Comparison of ENCODE assay signal across 9 cellular contexts in the genomic region with DNA sequence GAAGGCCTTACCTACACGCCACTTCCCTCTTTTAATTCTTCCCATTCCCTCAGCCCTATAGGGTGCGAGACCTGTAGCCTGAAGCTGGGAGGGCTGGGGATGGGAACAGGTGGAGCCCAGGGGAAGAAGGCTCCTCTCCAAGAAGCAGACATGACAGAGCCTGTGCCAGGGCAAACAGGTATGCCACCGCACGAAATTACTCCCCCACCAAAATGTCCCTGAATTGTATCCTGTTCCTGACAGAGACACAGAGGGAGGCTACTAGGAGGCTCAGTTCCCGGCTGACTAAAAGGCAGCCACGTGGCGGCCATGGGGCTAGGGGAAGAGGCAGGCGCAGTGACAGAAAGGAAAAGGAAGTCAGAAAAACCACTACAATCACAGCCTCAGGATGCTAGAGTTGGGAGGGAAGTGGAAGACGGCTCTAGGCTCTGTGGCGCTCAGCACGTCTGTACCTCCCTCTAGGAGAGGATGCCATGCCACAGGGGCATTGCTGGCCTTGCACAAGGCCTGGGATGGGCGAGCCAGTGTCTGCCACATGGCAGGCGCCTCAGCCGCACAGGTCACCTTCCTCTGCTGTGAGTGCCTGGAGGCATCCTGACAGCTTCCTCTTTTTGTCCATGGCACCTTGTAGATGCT. TPM values are rescaled to one million over a fixed set of nuclear protein-coding genes. Genes with fewer than 3 reads are reported as not detected.
DNase-seq lines count a peak whose midpoint lies in the region; ATAC-seq and TF ChIP-seq lines count a peak whose summit lies in the region.
"Had no signal": no experiment of that assay in that cellular context is flagged by ENCODE, and none has a peak within 500 bp of the region (broad histone marks: within the 10 kb centered on the region; RNA-seq: fewer than 3 reads in every experiment).

No MANE protein-coding gene starts in this region.

- H3K4me1 ChIP-seq in cardiac muscle cell (ENCODE audit: low read depth), result peaks cover 23% of the 10 kb centered on the region
- peaks cover 42 to 83% (median 70%) of the 10 kb centered on the region in 4 donors for H3K4me1 ChIP-seq in stomach
- peaks cover 25% of the 10 kb centered on the region for H3K4me1 ChIP-seq in PC-3 (ENCODE audit: insufficient read depth, low read length)

- no TSS peak for BruUV-seq in PC-3 (replicated peaks; lab: Mats Ljungman, UMichigan)

- peak overlapping the region; percentile 83 for H3K27ac ChIP-seq in cardiac muscle cell
- peak overlapping the region in 4 of 5 donors; percentile 69 to 84 (median 84) for H3K27ac ChIP-seq in stomach
- H3K27ac ChIP-seq in PC-3 (ENCODE audit: low read length), result no peak overlapping the region
- H3K27ac ChIP-seq: SK-N-MC had no signal

- POLR2A ChIA-PET in PC-3 (lab: Charles Lee; ENCODE audit: unreplicated experiment), result no interaction called here

- no peak for TF ChIP-seq CTCF in cardiac muscle cell (IDR thresholded peaks at IDR 0.05; ENCODE audit: low read depth, low read length)
- TF ChIP-seq CTCF in stomach (IDR thresholded peaks at IDR 0.05), result no peak
- no peak for TF ChIP-seq CTCF in PC-3 (conservative IDR thresholded peaks at IDR 0.05; ENCODE audit: low read depth, low read length)

- H3K9me2 ChIP-seq in PC-3 (replicated peaks; ENCODE audit: low read length), result no peaks in the 10 kb centered on the region

- H3K79me2 ChIP-seq in PC-3 (ENCODE audit: low read length), result no peaks in the 10 kb centered on the region

- CTCF ChIA-PET in PC-3 (lab: Charles Lee), result interaction anchor here (0.6 kb wide), 1 partner anchor 550 kb away, joined by 3 read pairs; no protein-coding TSS in a partner anchor

- no peak overlapping the region for H3K9ac ChIP-seq in PC-3 (ENCODE audit: low read length)

- H3K4me2 ChIP-seq in PC-3 (ENCODE audit: low read length), result no peak overlapping the region

- H4K20me1 ChIP-seq in PC-3 (ENCODE audit: low read length), result no peaks in the 10 kb centered on the region

- H3K36me3 ChIP-seq in cardiac muscle cell (no peaks in the 10 kb centered on the region), stomach (peaks cover 0 to 7% (median 5%) of the 10 kb centered on the region in 4 donors), PC-3 (ENCODE audit: low read depth, low read length) (no peaks in the 10 kb centered on the region)

- no peak for TF ChIP-seq EP300 in stomach (IDR thresholded peaks at IDR 0.05)

- peak; percentile 74 for DNase-seq in MV-4-11 (lab: John Stamatoyannopoulos, UW)
- peak; percentile 14 for DNase-seq in activated T-cell treated with anti-CD3 and anti-CD28 coated beads for 48 hours (ENCODE audit: low read depth)
- DNase-seq in cardiac muscle cell (ENCODE audit: low read depth in 1 of 2, low spot score in 1 of 2), result no peak
- DNase-seq in stomach, result no peak
- no peak for DNase-seq in PC-3
- no peak for DNase-seq in left colon

- WGBS in stomach, 5 donors, result 71 to 78% (median 76%) methylated on average over 14 of the region's 14 CpGs

- H2AFZ ChIP-seq in PC-3 (ENCODE audit: low read length), result no peak overlapping the region

- ATAC-seq in PC-3 (no peak), GM18861 (IDR thresholded peaks at IDR 0.05; ENCODE audit: unreplicated experiment) (no peak), left colon (no peak), HG02588 (IDR thresholded peaks at IDR 0.05; ENCODE audit: unreplicated experiment) (no peak)

- no peak overlapping the region for H3K4me3 ChIP-seq in cardiac muscle cell
- no peak overlapping the region for H3K4me3 ChIP-seq in stomach
- no peak overlapping the region for H3K4me3 ChIP-seq in PC-3 (ENCODE audit: low read length)
- H3K4me3 ChIP-seq: SK-N-MC had no signal

- intact Hi-C loops in stomach (cut with DNase I; ENCODE audit: low total_unique reads), result no loop called here
- intact Hi-C loops in PC-3 (cut with micrococcal nuclease), result no loop called here
- intact Hi-C loops in left colon (cut with DNase I, micrococcal nuclease), result no loop called here

- H3F3A ChIP-seq in PC-3 (ENCODE audit: low read length, unreplicated experiment), result no peaks in the 10 kb centered on the region

- H3K9me3 ChIP-seq in cardiac muscle cell (ENCODE audit: low read depth) (no peaks in the 10 kb centered on the region), stomach (no peaks in the 10 kb centered on the region), PC-3 (ENCODE audit: low read length) (no peaks in the 10 kb centered on the region)

- TF ChIP-seq POLR2A in stomach (IDR thresholded peaks at IDR 0.05), result no peak

- H3K27me3 ChIP-seq in cardiac muscle cell (no peaks in the 10 kb centered on the region), stomach (no peaks in the 10 kb centered on the region), PC-3 (ENCODE audit: low read length) (no peaks in the 10 kb centered on the region)

RNA-seq across cellular contexts. Expression of gene TFEB, which starts 27.7 kb away (rescaled TPM):
- total RNA-seq in cardiac muscle cell, result 25.8 and 41.0 TPM in 2 replicates
- polyA plus RNA-seq in cardiac muscle cell, result 34.0 and 57.8 TPM in 2 replicates
- 100 to 1,000 TPM in 1 of 5 donors, 10 to 100 TPM in 2, 1 to 10 TPM in 2; 6.4 to 130 (median 12.9) TPM for total RNA-seq in stomach
- polyA plus RNA-seq in stomach, result 10 to 100 TPM; 12.1 to 19.5 (median 14.0) TPM
- total RNA-seq in PC-3 (2014; rRNA removed), result 4.2 and 5.5 TPM in 2 replicates
- 10 to 100 TPM; 24.3 to 29.7 TPM for total RNA-seq in left colon

RNA-seq across cellular contexts. Expression of gene PGC, which starts 39.5 kb away (rescaled TPM):
- total RNA-seq in cardiac muscle cell (not detected in 2 replicates), stomach (over 10,000 TPM in 1 of 5 donors, 1,000 to 10,000 TPM in 3, 100 to 1,000 TPM in 1; 101 to 32,926 (median 1,172) TPM), PC-3 (2014; rRNA removed) (not detected in 2 replicates), left colon (not detected)
- polyA plus RNA-seq in cardiac muscle cell (0.10 TPM in 1 of 2 replicates, not detected in the other), stomach (over 10,000 TPM in 2 of 3 donors, 1,000 to 10,000 TPM in 1; 8,432 to 48,206 (median 26,682) TPM)

Comparison
In these comparisons a context has a peak if more than half of its experiments do, and no peak if none do; other contexts are left out.
1. DNase-seq: peak in MV-4-11 (single experiment) and activated T-cell treated with anti-CD3 and anti-CD28 coated beads for 48 hours (single experiment); none in cardiac muscle cell (0 of 2), stomach (single experiment), PC-3 (single experiment) and left colon (0 of 2).
2. RNA of gene PGC, which starts 39.5 kb away (total RNA-seq): 101 to 32,926 TPM in stomach; not detected in left colon, not detected in cardiac muscle cell and not detected in PC-3; every median in the first group is over 10 times any median in the second.